8 cellular contexts compared by ENCODE assay signal in the genomic region with DNA sequence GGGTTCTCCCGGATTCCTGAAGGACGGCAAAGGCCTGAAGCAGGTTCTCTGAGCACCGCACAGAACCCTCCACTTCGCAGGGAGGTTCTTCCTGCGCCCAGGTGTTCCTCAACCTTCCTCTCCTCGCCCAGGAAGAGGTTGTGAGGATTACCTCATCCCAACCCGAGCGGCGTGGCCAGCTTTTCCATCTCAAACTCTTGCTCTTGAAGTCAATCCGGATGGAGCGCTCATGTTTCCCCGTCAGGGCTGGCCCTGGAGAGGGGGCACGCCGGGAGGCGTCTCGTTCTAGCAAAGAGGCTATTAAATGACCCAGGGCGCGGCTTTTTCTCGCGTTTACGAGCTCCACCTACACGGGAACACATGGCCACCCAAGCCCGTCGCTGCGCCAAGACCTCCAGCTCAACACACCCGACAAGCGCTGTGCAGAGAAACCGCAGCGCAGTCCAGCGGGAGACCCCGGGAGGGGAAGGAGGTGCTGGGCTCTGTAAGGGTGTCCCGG. TPM values are rescaled to one million over a fixed set of nuclear protein-coding genes. Genes with fewer than 3 reads are reported as not detected.
DNase-seq lines count a peak whose midpoint lies in the region; ATAC-seq and TF ChIP-seq lines count a peak whose summit lies in the region.

No MANE protein-coding gene starts in this region.

- no peaks in the 10 kb centered on the region for H3K9me3 Mint-ChIP-seq in activated T-cell treated with anti-CD3 and anti-CD28 coated beads, Interleukin-2, amount 50 U/mL, for 72 hours

- peak overlapping the region; percentile 99 for H3K23ac ChIP-seq in neuronal stem cell (ENCODE audit: low read depth, low read length, poor library complexity)

- H3K4me3 ChIP-seq in gastroesophageal sphincter = peak overlapping the region; percentile 82 to 97
- H3K4me3 ChIP-seq in neuronal stem cell (ENCODE audit: low read length in 2 of 2) = peak overlapping the region; percentile 63 to 83

- H2AK5ac ChIP-seq in neuronal stem cell (ENCODE audit: low read depth, low read length) = no peak overlapping the region

- peak overlapping the region; percentile 93 for H3K9ac ChIP-seq in neuronal stem cell (ENCODE audit: low read depth, low read length, poor library complexity)

- TF ChIP-seq POLR2A in gastroesophageal sphincter (IDR thresholded peaks at IDR 0.05) = no peak

- H3K79me1 ChIP-seq in neuronal stem cell (ENCODE audit: low read depth, low read length) = peaks cover 5% of the 10 kb centered on the region

- ATAC-seq in GM19025 (IDR thresholded peaks at IDR 0.05; ENCODE audit: low read depth, unreplicated experiment) = peak; percentile 15
- ATAC-seq in HG03354 (IDR thresholded peaks at IDR 0.05; ENCODE audit: poor library complexity, severe bottlenecking, unreplicated experiment) = peak; percentile 38
- ATAC-seq in activated T-cell treated with anti-CD3 and anti-CD28 coated beads, Interleukin-2, amount 50 U/mL, for 72 hours (replicated peaks in 1 of 2) = no peak
- peak; percentile 59 for ATAC-seq in gastroesophageal sphincter

- no peak overlapping the region for H4K91ac ChIP-seq in neuronal stem cell (ENCODE audit: low read depth, low read length, poor library complexity)

- peaks cover 42% of the 10 kb centered on the region for H3K4me1 Mint-ChIP-seq in activated T-cell treated with anti-CD3 and anti-CD28 coated beads, Interleukin-2, amount 50 U/mL, for 72 hours (ENCODE audit: low read depth)

- H3K4ac ChIP-seq in neuronal stem cell (ENCODE audit: low read length) = no peak overlapping the region

- 0% methylated on average over 2 of the region's 32 CpGs; no CpG with 5 or more reads in 1 of the 2 donors for WGBS in gastroesophageal sphincter (ENCODE audit: low coverage in 1 of 2), 2 donors
- no CpG with 5 or more reads among the region's 32 CpGs for WGBS in neuronal stem cell (ENCODE audit: extremely low coverage in 2 of 2, insufficient read length in 2 of 2, insufficient replicate concordance in 1 of 2), 2 donors

- peaks cover 2 to 35% (median 20%) of the 10 kb centered on the region in 3 donors for H3K4me1 ChIP-seq in gastroesophageal sphincter
- peaks cover 5 to 6% of the 10 kb centered on the region in 2 donors for H3K4me1 ChIP-seq in neuronal stem cell (ENCODE audit: control insufficient read depth in 2 of 2, insufficient read depth in 1 of 2, low read depth in 1 of 2, low read length in 2 of 2)

- peak overlapping the region; percentile 86 for H2AFZ ChIP-seq in neuronal stem cell (ENCODE audit: low read length)

- no peaks in the 10 kb centered on the region for H3K27me3 Mint-ChIP-seq in activated T-cell treated with anti-CD3 and anti-CD28 coated beads, Interleukin-2, amount 50 U/mL, for 72 hours (ENCODE audit: low read depth)

- no peaks in the 10 kb centered on the region for H3K9me3 ChIP-seq in gastroesophageal sphincter
- H3K9me3 ChIP-seq in neuronal stem cell (replicated peaks in 1 of 2; ENCODE audit: control insufficient read depth in 2 of 2, insufficient read depth in 1 of 2, low read depth in 1 of 2, low read length in 2 of 2) = no peaks in the 10 kb centered on the region

- H3K36me3 Mint-ChIP-seq in activated T-cell treated with anti-CD3 and anti-CD28 coated beads, Interleukin-2, amount 50 U/mL, for 72 hours (ENCODE audit: insufficient read depth in 2 of 2) = peaks cover 8 to 15% of the 10 kb centered on the region in 2 donors

- peak; percentile 92 for DNase-seq in NCI-H2227 treated with DMSO at 0.1 percent for 48 hours (lab: John Stamatoyannopoulos, UW)
- no peak for DNase-seq in activated T-cell treated with anti-CD3 and anti-CD28 coated beads, Interleukin-2, amount 50 U/mL, for 72 hours
- peak; percentile 89 for DNase-seq in neuronal stem cell (ENCODE audit: low spot score)
- no peak for DNase-seq in posterior vena cava (ENCODE audit: low spot score)

- H2BK15ac ChIP-seq in neuronal stem cell (ENCODE audit: low read length) = no peak overlapping the region

- TF ChIP-seq CTCF in C4-2B (conservative IDR thresholded peaks at IDR 0.05) (no peak), gastroesophageal sphincter (IDR thresholded peaks at IDR 0.05) (no peak)

- H3K27me3 ChIP-seq in gastroesophageal sphincter (no peaks in the 10 kb centered on the region), neuronal stem cell (ENCODE audit: control insufficient read depth in 3 of 3, insufficient read depth in 3 of 3, low read depth in 1 of 3, low read length in 3 of 3) (no peaks in the 10 kb centered on the region)

- no peak for TF ChIP-seq EP300 in gastroesophageal sphincter (IDR thresholded peaks at IDR 0.05)

- H2BK12ac ChIP-seq in neuronal stem cell (ENCODE audit: low read length) = no peak overlapping the region

- no peak overlapping the region for H4K8ac ChIP-seq in neuronal stem cell (ENCODE audit: low read depth, low read length)

- peak overlapping the region; percentile 81 to 94 for H3K4me3 Mint-ChIP-seq in activated T-cell treated with anti-CD3 and anti-CD28 coated beads, Interleukin-2, amount 50 U/mL, for 72 hours

- no peak overlapping the region for H2BK120ac ChIP-seq in neuronal stem cell (ENCODE audit: low read depth, low read length)

- H3K14ac ChIP-seq in neuronal stem cell (ENCODE audit: low read length) = no peak overlapping the region

- peak overlapping the region; percentile 58 for H3K4me2 ChIP-seq in neuronal stem cell (ENCODE audit: insufficient read depth, low read length, poor library complexity, severe bottlenecking)

- H3K36me3 ChIP-seq in gastroesophageal sphincter (no peaks in the 10 kb centered on the region), neuronal stem cell (replicated peaks in 1 of 2; ENCODE audit: control insufficient read depth in 2 of 2, insufficient read depth in 2 of 2, low read length in 2 of 2) (peaks cover 2 to 15% of the 10 kb centered on the region in 2 donors)

- peak overlapping the region; percentile 92 for H3K27ac ChIP-seq in C4-2B
- peak overlapping the region; percentile 78 to 99 (median 98) for H3K27ac ChIP-seq in gastroesophageal sphincter
- H3K27ac ChIP-seq in neuronal stem cell (replicated peaks; ENCODE audit: low read length) = peak overlapping the region; percentile 96

- H3K27ac Mint-ChIP-seq in activated T-cell treated with anti-CD3 and anti-CD28 coated beads, Interleukin-2, amount 50 U/mL, for 72 hours = peak overlapping the region; percentile 85

- H3K18ac ChIP-seq in neuronal stem cell (ENCODE audit: low read length) = peak overlapping the region; percentile 60

- intact Hi-C loops in posterior vena cava (cut with DNase I) = no loop called here

- peak overlapping the region; percentile 95 for H2BK5ac ChIP-seq in neuronal stem cell (ENCODE audit: low read length)

RNA-seq across cellular contexts. Expression of a gene that starts 0.6 kb away (rescaled TPM):
- total RNA-seq in activated T-cell treated with anti-CD3 and anti-CD28 coated beads, Interleukin-2, amount 50 U/mL, for 72 hours = 100 to 1,000 TPM; 137 to 147 TPM
- 100 to 1,000 TPM in 3 of 4 donors, 10 to 100 TPM in 1; 91.9 to 117 (median 103) TPM for total RNA-seq in gastroesophageal sphincter
- polyA plus RNA-seq in neuronal stem cell (2013, experiment 1 of 2) = 98.8 TPM
- 97.0 TPM for polyA plus RNA-seq in neuronal stem cell (2013, experiment 2 of 2)
- 10 to 100 TPM; 86.1 to 94.6 TPM for total RNA-seq in posterior vena cava

RNA-seq across cellular contexts. Expression of a gene that starts 51.0 kb away (rescaled TPM):
- total RNA-seq in activated T-cell treated with anti-CD3 and anti-CD28 coated beads, Interleukin-2, amount 50 U/mL, for 72 hours = 1 to 10 TPM; 4.0 to 4.2 TPM
- total RNA-seq in gastroesophageal sphincter = 10 to 100 TPM in 2 of 4 donors, 1 to 10 TPM in 2; 5.9 to 14.6 (median 10.2) TPM
- polyA plus RNA-seq in neuronal stem cell (2013, experiment 1 of 2) = 24.5 TPM
- polyA plus RNA-seq in neuronal stem cell (2013, experiment 2 of 2) = 25.7 TPM
- total RNA-seq in posterior vena cava = 10 to 100 TPM in 1 of 2 donors, 1 to 10 TPM in 1; 3.9 to 10.9 TPM

Comparison
In these comparisons a context has a peak if more than half of its experiments do, and no peak if none do; other contexts are left out.
1. ATAC-seq: peak in GM19025 (single experiment), HG03354 (single experiment) and gastroesophageal sphincter (single experiment); none in activated T-cell treated with anti-CD3 and anti-CD28 coated beads, Interleukin-2, amount 50 U/mL, for 72 hours (0 of 2).
2. DNase-seq: peak in NCI-H2227 treated with DMSO at 0.1 percent for 48 hours (single experiment) and neuronal stem cell (single experiment); none in activated T-cell treated with anti-CD3 and anti-CD28 coated beads, Interleukin-2, amount 50 U/mL, for 72 hours (0 of 2) and posterior vena cava (single experiment).
3. Peak in every context shown above with its lines, with median percentiles within 50 percentile points of each other: H3K27ac ChIP-seq.